Comparison of ENCODE assay signal across 20 cellular contexts in the genomic region with DNA sequence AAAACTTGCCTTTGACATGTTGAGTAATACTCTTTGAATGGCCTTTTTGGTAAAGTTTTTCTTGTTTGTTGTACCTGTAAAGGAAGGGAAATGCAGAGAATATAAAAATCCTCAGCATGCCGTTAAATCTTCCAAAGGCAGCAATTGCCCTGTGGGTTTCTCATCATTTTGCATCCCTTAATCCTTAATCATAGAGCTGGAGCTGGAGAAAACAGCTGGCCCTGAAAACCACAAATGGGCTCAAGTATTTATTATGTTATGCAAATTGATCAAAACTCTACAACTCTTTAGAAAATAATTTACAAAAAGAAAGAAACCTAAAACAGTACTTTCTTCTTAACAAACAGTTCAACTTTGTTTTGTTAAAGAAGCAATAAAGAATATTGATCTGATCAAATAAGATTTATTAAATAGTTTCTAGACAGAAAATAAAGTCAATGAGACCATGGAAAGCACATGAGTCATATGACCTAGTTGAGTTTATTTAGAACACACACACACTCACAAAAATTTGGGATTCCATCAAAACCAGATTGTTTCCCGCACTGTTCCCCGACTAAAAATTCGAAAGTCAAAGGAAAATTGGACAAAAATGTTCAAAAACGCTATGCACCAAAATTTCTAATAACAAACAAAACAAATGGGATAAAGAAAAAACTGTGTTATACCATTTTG.
DNase-seq lines count a peak whose midpoint lies in the region; ATAC-seq and TF ChIP-seq lines count a peak whose summit lies in the region.
"Had no signal": no experiment of that assay in that cellular context is flagged by ENCODE, and none has a peak within 500 bp of the region (broad histone marks: within the 10 kb centered on the region; RNA-seq: fewer than 3 reads in every experiment).

No MANE protein-coding gene starts in this region.

- H3K27ac ChIP-seq in SJCRH30 (peak overlapping the region; percentile 6; the same call in 1 of the 2 replicates), fibroblast of lung (ENCODE audit: insufficient read depth, low read length) (no peak overlapping the region)
- H3K27ac ChIP-seq: adrenal gland, BLaER1, suprapubic skin had no signal

- no peaks in the 10 kb centered on the region for H3K79me2 ChIP-seq in fibroblast of lung (ENCODE audit: control insufficient read depth, insufficient read depth, low read length)

- H3K4me2 ChIP-seq in fibroblast of lung (ENCODE audit: extremely low read depth, insufficient read depth, low read length), result no peak overlapping the region
- H3K4me2 ChIP-seq: BLaER1 had no signal

- H3K9me3 ChIP-seq in SJCRH30 (replicated peaks), result no peaks in the 10 kb centered on the region
- H3K9me3 ChIP-seq in fibroblast of lung (ENCODE audit: control insufficient read depth, insufficient read depth, low read depth, low read length), result no peaks in the 10 kb centered on the region
- H3K9me3 ChIP-seq: adrenal gland, suprapubic skin had no signal

- no peak overlapping the region for H3K9ac ChIP-seq in fibroblast of lung (ENCODE audit: insufficient read depth, low read length)
- H3K9ac ChIP-seq: BLaER1 had no signal

- H4K20me1 ChIP-seq in fibroblast of lung (ENCODE audit: control insufficient read depth, extremely low read depth, insufficient read depth, low read length), result no peaks in the 10 kb centered on the region
- H4K20me1 ChIP-seq: BLaER1 had no signal

- no peak for ATAC-seq in GM21367 (IDR thresholded peaks at IDR 0.05; ENCODE audit: unreplicated experiment)
- ATAC-seq: activated T-helper 17 cell treated with anti-CD3 and anti-CD28 coated beads, Interleukin-2, amount 50 U/mL, for 72 hours had no signal

- no peak overlapping the region for H2AFZ ChIP-seq in fibroblast of lung (ENCODE audit: low read length)

- H3K4me3 ChIP-seq in SJCRH30 (no peak overlapping the region), fibroblast of lung (replicated peaks in 1 of 4; ENCODE audit: control extremely low read depth in 1 of 4, insufficient read depth in 1 of 4, low read depth in 3 of 4, low read length in 4 of 4) (no peak overlapping the region), skeletal muscle cell (ENCODE audit: low read depth, low read length) (no peak overlapping the region)
- H3K4me3 ChIP-seq: adrenal gland, BLaER1, suprapubic skin had no signal

- TF ChIP-seq CTCF in fibroblast of lung (conservative IDR thresholded peaks at IDR 0.05 in 1 of 2, IDR thresholded peaks at IDR 0.05 in 1 of 2; ENCODE audit: low read depth in 1 of 2, low read length in 2 of 2), result no peak

- DNase-seq in GM03348 (ENCODE audit: low spot score) (peak; percentile 25), SJCRH30 (peak; percentile 75 to 90), fibroblast of lung (ENCODE audit: low read depth in 2 of 2) (peak; percentile 69 to 93), skeletal muscle cell (ENCODE audit: low read depth) (peak; percentile 31), activated gamma-delta T cell (lab: John Stamatoyannopoulos, UW) (no peak), NCI-H526 treated with DMSO at 0.1 percent for 48 hours (lab: John Stamatoyannopoulos, UW) (no peak)
- no peak for DNase-seq in activated CD8-positive, alpha-beta memory T cell treated with anti-CD3 and anti-CD28 coated beads, Interleukin-2, amount 50 U/mL, for 48 hours
- DNase-seq: activated CD4-positive, CD25-positive, alpha-beta regulatory T cell; activated CD8-positive, alpha-beta memory T cell treated with anti-CD3 and anti-CD28 coated beads for 24 hours; adrenal gland; DMS 273 treated with DMSO at 0.1 percent for 48 hours; KG1; mammary epithelial cell; NCI-H1105 treated with DMSO at 0.1 percent for 48 hours; NCI-H2171 treated with DMSO at 0.1 percent for 48 hours; NK-92 treated with Interleukin-12 subunit alpha and Interleukin-12 subunit beta, amount 100 ng/mL, for 24 hours had no signal

- H3K36me3 ChIP-seq in SJCRH30 (no peaks in the 10 kb centered on the region), fibroblast of lung (ENCODE audit: control insufficient read depth, insufficient read depth, low read length) (no peaks in the 10 kb centered on the region)
- H3K36me3 ChIP-seq: adrenal gland, BLaER1, suprapubic skin had no signal

- no peaks in the 10 kb centered on the region for H3K27me3 ChIP-seq in SJCRH30
- no peaks in the 10 kb centered on the region for H3K27me3 ChIP-seq in fibroblast of lung (ENCODE audit: control insufficient read depth, insufficient read depth, low read length)
- H3K27me3 ChIP-seq: adrenal gland, BLaER1, suprapubic skin had no signal

- H3K4me1 ChIP-seq in SJCRH30, result peaks cover 35% of the 10 kb centered on the region
- peaks cover 3% of the 10 kb centered on the region for H3K4me1 ChIP-seq in fibroblast of lung (ENCODE audit: control insufficient read depth, extremely low read depth, insufficient read depth, low read length)
- H3K4me1 ChIP-seq: adrenal gland, BLaER1, suprapubic skin had no signal

Comparison
In these comparisons a context has a peak if more than half of its experiments do, and no peak if none do; other contexts are left out.
1. DNase-seq: peak in GM03348 (single experiment), SJCRH30 (2 of 2), fibroblast of lung (2 of 2) and skeletal muscle cell (single experiment); none in activated CD8-positive, alpha-beta memory T cell treated with anti-CD3 and anti-CD28 coated beads, Interleukin-2, amount 50 U/mL, for 48 hours (single experiment), activated gamma-delta T cell (single experiment) and NCI-H526 treated with DMSO at 0.1 percent for 48 hours (single experiment).